In the genomic region with DNA sequence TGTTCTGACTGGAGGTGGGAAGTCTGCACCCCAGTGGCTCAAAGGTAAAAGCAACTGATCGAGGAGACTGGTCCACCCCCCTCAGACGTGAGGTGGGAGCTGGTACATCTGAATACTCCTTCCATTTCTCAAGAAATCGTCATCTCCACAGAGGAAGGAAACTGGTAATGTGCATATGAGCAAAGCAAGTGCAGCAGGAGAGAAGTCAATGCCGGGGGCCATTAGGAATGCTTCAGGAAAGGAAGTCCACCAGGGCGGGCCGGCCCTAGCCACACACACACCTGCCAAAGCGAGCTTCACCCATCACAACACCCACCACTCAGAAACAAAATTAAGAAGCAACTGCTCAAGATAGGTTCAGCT, we compare ENCODE assay signal across 8 cellular contexts. TPM values are rescaled to one million over a fixed set of nuclear protein-coding genes. Genes with fewer than 3 reads are reported as not detected.
DNase-seq lines count a peak whose midpoint lies in the region; ATAC-seq and TF ChIP-seq lines count a peak whose summit lies in the region.
"Had no signal": no experiment of that assay in that cellular context is flagged by ENCODE, and none has a peak within 500 bp of the region (broad histone marks: within the 10 kb centered on the region; RNA-seq: fewer than 3 reads in every experiment).

No MANE protein-coding gene starts in this region.

- TF ChIP-seq CTCF in dorsolateral prefrontal cortex (IDR thresholded peaks at IDR 0.05 in 54 of 56, conservative IDR thresholded peaks at IDR 0.05 in 2 of 56; ENCODE audit: low read depth in 1 of 56, partially characterized antibody in 56 of 56) = no peak

- peak overlapping the region in 5 of 59 donors; percentile 0 to 17 (median 2) for H3K4me3 ChIP-seq in dorsolateral prefrontal cortex

- H3K27ac Mint-ChIP-seq in IgD-negative memory B cell = peak overlapping the region; percentile 26 to 82 (median 60)
- H3K27ac Mint-ChIP-seq in stimulated activated naive CD8-positive, alpha-beta T cell treated with anti-CD3 and anti-CD28 coated beads, Interleukin-15, amount 100 ng/mL, for 72 hours = peak overlapping the region; percentile 67 to 90

- H3K27ac ChIP-seq in dorsolateral prefrontal cortex = peak overlapping the region in 56 of 59 donors; percentile 2 to 84 (median 68)

- peak overlapping the region; percentile 20 to 84 (median 44) for H3K4me3 Mint-ChIP-seq in IgD-negative memory B cell
- H3K4me3 Mint-ChIP-seq in stimulated activated naive CD8-positive, alpha-beta T cell treated with anti-CD3 and anti-CD28 coated beads, Interleukin-15, amount 100 ng/mL, for 72 hours = peak overlapping the region; percentile 81 to 85

- DNase-seq in dorsolateral prefrontal cortex (no peak), NCI-H146 (lab: John Stamatoyannopoulos, UW) (no peak), hippocampal formation (lab: John Stamatoyannopoulos, UW) (no peak), superior temporal gyrus (ENCODE audit: extremely low spot score) (no peak)
- no peak for DNase-seq in stimulated activated naive CD8-positive, alpha-beta T cell treated with anti-CD3 and anti-CD28 coated beads, Interleukin-15, amount 100 ng/mL, for 72 hours
- DNase-seq: NCI-H2171 had no signal

- peaks cover 5% of the 10 kb centered on the region for H3K27me3 Mint-ChIP-seq in IgD-negative memory B cell
- no peaks in the 10 kb centered on the region for H3K27me3 Mint-ChIP-seq in stimulated activated naive CD8-positive, alpha-beta T cell treated with anti-CD3 and anti-CD28 coated beads, Interleukin-15, amount 100 ng/mL, for 72 hours

- no peaks in the 10 kb centered on the region for H3K9me3 Mint-ChIP-seq in IgD-negative memory B cell
- no peaks in the 10 kb centered on the region for H3K9me3 Mint-ChIP-seq in stimulated activated naive CD8-positive, alpha-beta T cell treated with anti-CD3 and anti-CD28 coated beads, Interleukin-15, amount 100 ng/mL, for 72 hours

- intact Hi-C loops in dorsolateral prefrontal cortex (cut with DNase I) = no loop called here

- peak; percentile 16 for ATAC-seq in GM19395 (IDR thresholded peaks at IDR 0.05; ENCODE audit: unreplicated experiment)
- peak; percentile 58 for ATAC-seq in stimulated activated naive CD8-positive, alpha-beta T cell treated with anti-CD3 and anti-CD28 coated beads, Interleukin-15, amount 100 ng/mL, for 72 hours

- H3K4me1 Mint-ChIP-seq in IgD-negative memory B cell = peaks cover 28 to 45% (median 43%) of the 10 kb centered on the region in 3 donors
- peaks cover 29% of the 10 kb centered on the region for H3K4me1 Mint-ChIP-seq in stimulated activated naive CD8-positive, alpha-beta T cell treated with anti-CD3 and anti-CD28 coated beads, Interleukin-15, amount 100 ng/mL, for 72 hours

- no peaks in the 10 kb centered on the region for H3K36me3 Mint-ChIP-seq in IgD-negative memory B cell

- no peaks in the 10 kb centered on the region for H3K27me3 ChIP-seq in dorsolateral prefrontal cortex

RNA-seq across cellular contexts. Expression of a gene that starts 8.5 kb away (rescaled TPM):
- polyA plus RNA-seq in IgD-negative memory B cell = 1.7 TPM
- total RNA-seq in dorsolateral prefrontal cortex = 10 to 100 TPM; 18.5 to 62.5 (median 37.5) TPM

RNA-seq across cellular contexts. Expression of a gene that starts 23.3 kb away (rescaled TPM):
- polyA plus RNA-seq in IgD-negative memory B cell = not detected
- total RNA-seq in dorsolateral prefrontal cortex = not detected
